Comparison of ENCODE assay signal across 19 cellular contexts in genomic region chr9:69132391-69132790, GRCh38. TPM values are rescaled to one million over a fixed set of nuclear protein-coding genes. Genes with fewer than 3 reads are reported as not detected.
DNase-seq lines count a peak whose midpoint lies in the region; ATAC-seq and TF ChIP-seq lines count a peak whose summit lies in the region.
"Had no signal": no experiment of that assay in that cellular context is flagged by ENCODE, and none has a peak within 500 bp of the region (broad histone marks: within the 10 kb centered on the region; RNA-seq: fewer than 3 reads in every experiment).

No MANE protein-coding gene starts in this region.

- H3K9me3 ChIP-seq in AG04450 (ENCODE audit: control insufficient read depth, insufficient read depth, low read length): no peaks in the 10 kb centered on the region
- H3K9me3 ChIP-seq in CD4-positive, alpha-beta T cell (ENCODE audit: control insufficient read depth, low read length): no peaks in the 10 kb centered on the region
- H3K9me3 ChIP-seq: heart right ventricle, neutrophil, upper lobe of right lung had no signal

- H3K27me3 Mint-ChIP-seq in WTC11 (ENCODE audit: low read depth) (no peaks in the 10 kb centered on the region), progenitor cell of endocrine pancreas (no peaks in the 10 kb centered on the region)
- no peaks in the 10 kb centered on the region for H3K27me3 Mint-ChIP-seq in CD4-positive, alpha-beta T cell

- H3K4me1 Mint-ChIP-seq in WTC11: peaks cover 66% of the 10 kb centered on the region
- peaks cover 47% of the 10 kb centered on the region for H3K4me1 Mint-ChIP-seq in progenitor cell of endocrine pancreas (ENCODE audit: low read depth)
- H3K4me1 Mint-ChIP-seq in CD4-positive, alpha-beta T cell (ENCODE audit: low read depth): no peaks in the 10 kb centered on the region
- H3K4me1 Mint-ChIP-seq: immature natural killer cell had no signal

- POLR2A ChIA-PET in AG04450 (lab: Yijun Ruan, JAX): interaction anchor here (1.0 to 1.5 kb wide), 3 partner anchors 11 to 42 kb away, joined by 4 to 15 read pairs (median 4); partner anchors contain the start of gene TJP2
- POLR2A ChIA-PET in WTC11 (lab: Charles Lee): interaction anchor here (0.6 kb wide), 1 partner anchor 126 kb away, joined by 5 read pairs; no protein-coding TSS in a partner anchor
- POLR2A ChIA-PET in CD4-positive, alpha-beta T cell (lab: Charles Lee): interaction anchor here (1.0 kb wide), 1 partner anchor 11 kb away, joined by 6 read pairs; no protein-coding TSS in a partner anchor

- H3K9me3 Mint-ChIP-seq in WTC11: no peaks in the 10 kb centered on the region
- H3K9me3 Mint-ChIP-seq in progenitor cell of endocrine pancreas (ENCODE audit: low read depth): no peaks in the 10 kb centered on the region
- no peaks in the 10 kb centered on the region for H3K9me3 Mint-ChIP-seq in CD4-positive, alpha-beta T cell
- H3K9me3 Mint-ChIP-seq: immature natural killer cell had no signal

- H3K4me3 ChIP-seq in AG04450 (ENCODE audit: low read depth, low read length) (no peak overlapping the region), fibroblast of the aortic adventitia (ENCODE audit: low read depth, low read length) (peak overlapping the region; percentile 6)
- H3K4me3 ChIP-seq: heart right ventricle, upper lobe of right lung had no signal

- H3K4me3 Mint-ChIP-seq in WTC11 (no peak overlapping the region), progenitor cell of endocrine pancreas (ENCODE audit: low read depth) (no peak overlapping the region)
- no peak overlapping the region for H3K4me3 Mint-ChIP-seq in CD4-positive, alpha-beta T cell
- H3K4me3 Mint-ChIP-seq: immature natural killer cell had no signal

- no peaks in the 10 kb centered on the region for H3K27me3 ChIP-seq in AG04450 (ENCODE audit: control insufficient read depth, insufficient read depth, low read length)
- no peaks in the 10 kb centered on the region for H3K27me3 ChIP-seq in CD4-positive, alpha-beta T cell (ENCODE audit: control insufficient read depth, insufficient read depth, low read length)
- H3K27me3 ChIP-seq: heart right ventricle, neutrophil, upper lobe of right lung had no signal

- DNase-seq in AG04450 (ENCODE audit: low read depth, low spot score) (no peak), WTC11 (ENCODE audit: low spot score) (no peak), fibroblast of the aortic adventitia (ENCODE audit: low read depth) (no peak), progenitor cell of endocrine pancreas (ENCODE audit: low spot score, unreplicated experiment) (no peak), cortex of kidney (lab: John Stamatoyannopoulos, UW) (no peak)
- DNase-seq in effector CD8-positive, alpha-beta T cell (lab: John Stamatoyannopoulos, UW): no peak
- no peak for DNase-seq in CD4-positive, alpha-beta T cell
- DNase-seq: activated effector memory CD4-positive, alpha-beta T cell treated with anti-CD3 and anti-CD28 coated beads, Interleukin-2, amount 50 U/mL, for 16 hours; C1 segment of cervical spinal cord; immature natural killer cell; NCI-H146; NCI-H524; stimulated activated CD4-positive, alpha-beta T cell treated with anti-CD3 and anti-CD28 coated beads, Interleukin-4, amount 100 ng/mL, for 1 hour; stimulated activated naive CD8-positive, alpha-beta T cell treated with anti-CD3 and anti-CD28 coated beads, Interleukin-15, Interleukin-2, amounts not matched to agents 100 U/mL and 50 U/mL, for 24 hours; upper lobe of right lung; WERI-Rb-1 had no signal

- H3K27ac ChIP-seq in AG04450 (ENCODE audit: low read depth, low read length): peak overlapping the region; percentile 74
- no peak overlapping the region for H3K27ac ChIP-seq in CD4-positive, alpha-beta T cell (ENCODE audit: low read depth, low read length)
- H3K27ac ChIP-seq: neutrophil, upper lobe of right lung, WERI-Rb-1 had no signal

- CTCF ChIA-PET in AG04450 (lab: Charles Lee) (interaction anchor here (0.8 to 2.0 kb wide), 2 partner anchors 17 to 61 kb away, joined by 5 to 6 read pairs; no protein-coding TSS in a partner anchor), WTC11 (lab: Charles Lee) (interaction anchor here (0.6 to 1.5 kb wide), 4 partner anchors 26 to 564 kb away, joined by 3 to 4 read pairs (median 3); no protein-coding TSS in a partner anchor)
- CTCF ChIA-PET in CD4-positive, alpha-beta T cell (lab: Charles Lee): no interaction called here

- 0 out of 2 replicates have a peak overlapping the region, but pooled peaks have one; percentile 17 for H3K27ac Mint-ChIP-seq in WTC11
- peak overlapping the region; percentile 77 for H3K27ac Mint-ChIP-seq in progenitor cell of endocrine pancreas
- no peak overlapping the region for H3K27ac Mint-ChIP-seq in CD4-positive, alpha-beta T cell
- H3K27ac Mint-ChIP-seq: immature natural killer cell had no signal

- intact Hi-C loops in CD4-positive, alpha-beta T cell (cut with DNase I, micrococcal nuclease): no loop called here

- TF ChIP-seq CTCF in AG04450 (IDR thresholded peaks at IDR 0.05; ENCODE audit: low read depth, low read length) (no peak), WTC11 (IDR thresholded peaks at IDR 0.05) (no peak), fibroblast of the aortic adventitia (IDR thresholded peaks at IDR 0.05; ENCODE audit: insufficient read depth, low read length) (no peak), progenitor cell of endocrine pancreas (IDR thresholded peaks at IDR 0.05; ENCODE audit: unreplicated experiment) (no peak)
- TF ChIP-seq CTCF in CD4-positive, alpha-beta T cell (IDR thresholded peaks at IDR 0.05): no peak

- ATAC-seq in WTC11 (no peak), HG03196 (IDR thresholded peaks at IDR 0.05; ENCODE audit: unreplicated experiment) (no peak)
- no peak for ATAC-seq in CD4-positive, alpha-beta T cell (ENCODE audit: poor library complexity)
- ATAC-seq: stimulated activated naive CD8-positive, alpha-beta T cell treated with anti-CD3 and anti-CD28 coated beads, Interleukin-15, Interleukin-2, amounts not matched to agents 100 U/mL and 50 U/mL, for 24 hours had no signal

- H3K36me3 Mint-ChIP-seq in WTC11: peaks cover 14% of the 10 kb centered on the region
- peaks cover 21% of the 10 kb centered on the region for H3K36me3 Mint-ChIP-seq in progenitor cell of endocrine pancreas (ENCODE audit: insufficient read depth)
- no peaks in the 10 kb centered on the region for H3K36me3 Mint-ChIP-seq in CD4-positive, alpha-beta T cell (ENCODE audit: low read depth)
- H3K36me3 Mint-ChIP-seq: immature natural killer cell had no signal

TF ChIP-seq in WTC11, 78 proteins besides CTCF, POLR2A, EP300 and RAD21 (continues in another document):
- TF ChIP-seq NFE2L1 (CRISPR knock-in tag; IDR thresholded peaks at IDR 0.05) (no peak), TCF7 (CRISPR knock-in tag; IDR thresholded peaks at IDR 0.05; ENCODE audit: low read depth) (no peak), RORB (CRISPR knock-in tag; IDR thresholded peaks at IDR 0.05) (no peak), ZBTB21 (CRISPR knock-in tag; IDR thresholded peaks at IDR 0.05; ENCODE audit: borderline replicate concordance) (no peak), NFATC4 (CRISPR knock-in tag; IDR thresholded peaks at IDR 0.05) (no peak), ZNF416 (CRISPR knock-in tag; IDR thresholded peaks at IDR 0.05) (no peak), KAT7 (CRISPR knock-in tag; IDR thresholded peaks at IDR 0.05; ENCODE audit: borderline replicate concordance) (no peak), TEAD4 (CRISPR knock-in tag; IDR thresholded peaks at IDR 0.05) (no peak), NR2C2 (CRISPR knock-in tag; IDR thresholded peaks at IDR 0.05) (no peak), MAX (CRISPR knock-in tag; IDR thresholded peaks at IDR 0.05) (no peak), ERG (CRISPR knock-in tag; IDR thresholded peaks at IDR 0.05) (no peak)

RNA-seq across cellular contexts. Expression of gene TJP2, which starts 41.7 kb away (rescaled TPM):
- polyA plus RNA-seq in AG04450 (2011; rRNA removed): 43.3 and 50.0 TPM in 2 replicates
- 43.0 and 43.7 TPM in 2 replicates for polyA minus RNA-seq in AG04450 (2011; rRNA and poly(A)+ RNA removed)
- total RNA-seq in WTC11 (2021): 155 to 159 TPM (median 156 TPM) in 3 replicates
- total RNA-seq in fibroblast of the aortic adventitia (ENCODE audit: low replicate concordance): 61.7 and 105 TPM in 2 replicates
- 234 and 254 TPM in 2 replicates for total RNA-seq in progenitor cell of endocrine pancreas
- 1 to 10 TPM; 6.3 to 8.0 TPM for total RNA-seq in CD4-positive, alpha-beta T cell
